In genomic region chr11:65634905-65635731, GRCh38 we compare ENCODE assay signal across 24 cellular contexts. TPM values are rescaled to one million over a fixed set of nuclear protein-coding genes. Genes with fewer than 3 reads are reported as not detected.
A peak's percentile ranks its signal among the peaks of the same experiment; 100 is the strongest.
DNase-seq lines count a peak whose midpoint lies in the region; ATAC-seq, FAIRE-seq and TF ChIP-seq lines count a peak whose summit lies in the region.
"Had no signal": no experiment of that assay in that cellular context is flagged by ENCODE, and none has a peak within 500 bp of the region (broad histone marks: within the 10 kb centered on the region; RNA-seq: fewer than 3 reads in every experiment).

No MANE protein-coding gene starts in this region.

- H3K9ac ChIP-seq in NT2/D1 (ENCODE audit: insufficient read length, low read depth), result peak overlapping the region; percentile 50

- H3K36me3 Mint-ChIP-seq in immature natural killer cell, result peaks cover 0 to 14% (median 0%) of the 10 kb centered on the region in 3 donors

- no peak overlapping the region for H3K4me3 ChIP-seq in NT2/D1 (ENCODE audit: insufficient read length, low read depth)
- H3K4me3 ChIP-seq: Peyer's patch, sigmoid colon, thoracic aorta had no signal

- H3K36me3 ChIP-seq in NT2/D1 (ENCODE audit: insufficient read depth, insufficient read length, low read length), result peaks cover 78% of the 10 kb centered on the region

- no peaks in the 10 kb centered on the region for H3K27me3 ChIP-seq in NT2/D1 (ENCODE audit: insufficient read depth, insufficient read length)
- H3K27me3 ChIP-seq: Peyer's patch, sigmoid colon had no signal

- H3K9me3 ChIP-seq in NT2/D1 (ENCODE audit: insufficient read depth, low read length), result no peaks in the 10 kb centered on the region
- H3K9me3 ChIP-seq: Peyer's patch, sigmoid colon, thoracic aorta had no signal

- DNase-seq in NCI-H2196 (lab: John Stamatoyannopoulos, UW; ENCODE audit: unreplicated experiment) (peak; percentile 13), NCI-H2196 treated with DMSO at 0.1 percent for 48 hours (lab: John Stamatoyannopoulos, UW; ENCODE audit: unreplicated experiment) (no peak), NT2/D1 (ENCODE audit: low read depth, low spot score) (no peak), immature natural killer cell (no peak), GM12892 (ENCODE audit: insufficient read length) (no peak)
- DNase-seq: activated CD4-positive, alpha-beta T cell treated with anti-CD3 and anti-CD28 coated beads, Interleukin-2, amount 50 U/mL, for 48 hours; activated CD4-positive, CD25-positive, alpha-beta regulatory T cell; activated gamma-delta T cell; H9; hypothalamus; NCI-H1092 treated with DMSO at 0.1 percent for 48 hours; NCI-H187; NCI-H2171 treated with DMSO at 0.1 percent for 48 hours; NCI-H526; Peyer's patch; sigmoid colon; stimulated activated naive CD8-positive, alpha-beta T cell treated with anti-CD3 and anti-CD28 coated beads, Interleukin-15, Interleukin-2, amounts not matched to agents 100 U/mL and 50 U/mL, for 24 hours had no signal

- H3K4me1 Mint-ChIP-seq in immature natural killer cell, result peaks cover 50 to 54% of the 10 kb centered on the region in 2 donors

- H3K9me3 Mint-ChIP-seq in immature natural killer cell, result no peaks in the 10 kb centered on the region
- H3K9me3 Mint-ChIP-seq: central memory CD8-positive, alpha-beta T cell; H9; memory B cell had no signal

- H3K27me3 Mint-ChIP-seq in immature natural killer cell (ENCODE audit: low read depth in 3 of 3), result peaks cover 23 to 29% (median 24%) of the 10 kb centered on the region in 3 donors
- H3K27me3 Mint-ChIP-seq: central memory CD8-positive, alpha-beta T cell; memory B cell; progenitor cell of endocrine pancreas had no signal

- FAIRE-seq in GM12892 (lab: Jason Lieb, UNC), result no peak
- FAIRE-seq: urothelium cell line had no signal

- no peak for TF ChIP-seq POLR2A in GM12892 (IDR thresholded peaks at IDR 0.05; ENCODE audit: low read depth, low read length)

- ATAC-seq in HG03460 (IDR thresholded peaks at IDR 0.05; ENCODE audit: unreplicated experiment), result no peak
- ATAC-seq: left lobe of liver; stimulated activated naive CD8-positive, alpha-beta T cell treated with anti-CD3 and anti-CD28 coated beads, Interleukin-15, Interleukin-2, amounts not matched to agents 100 U/mL and 50 U/mL, for 24 hours had no signal

- H3K27ac Mint-ChIP-seq in immature natural killer cell, result peak overlapping the region; percentile 71 to 98 (median 96)
- H3K27ac Mint-ChIP-seq: H9, memory B cell, progenitor cell of endocrine pancreas had no signal

- H3K4me3 Mint-ChIP-seq in immature natural killer cell, result peak overlapping the region in 3 of 5 donors; percentile 4 to 78 (median 26)
- H3K4me3 Mint-ChIP-seq: central memory CD8-positive, alpha-beta T cell; H9; memory B cell had no signal

- H3K4me1 ChIP-seq in NT2/D1 (ENCODE audit: insufficient read depth, insufficient read length), result peaks cover 16% of the 10 kb centered on the region

RNA-seq across cellular contexts. Expression of gene SIPA1, which starts 2.8 kb away (rescaled TPM):
- 100 to 1,000 TPM; 166 to 430 (median 222) TPM for polyA plus RNA-seq in immature natural killer cell
- 26.0 TPM for polyA plus RNA-seq in GM12892 (2012; ENCODE audit: missing spikeins)

RNA-seq across cellular contexts. Expression of gene PCNX3, which starts 19.5 kb away (rescaled TPM):
- 10 to 100 TPM in 1 of 3 donors, under 1 TPM in 2; 0.14 to 11.7 (median 0.89) TPM for polyA plus RNA-seq in immature natural killer cell
- 7.8 TPM for polyA plus RNA-seq in GM12892 (2012; ENCODE audit: missing spikeins)

RNA-seq across cellular contexts. Expression of gene MAP3K11, which starts 21.1 kb away (rescaled TPM):
- 10 to 100 TPM; 11.1 to 29.5 (median 12.3) TPM for polyA plus RNA-seq in immature natural killer cell
- 15.2 TPM for polyA plus RNA-seq in GM12892 (2012; ENCODE audit: missing spikeins)

RNA-seq across cellular contexts. Expression of gene RELA, which starts 27.6 kb away (rescaled TPM):
- 10 to 100 TPM; 38.5 to 88.4 (median 41.8) TPM for polyA plus RNA-seq in immature natural killer cell
- polyA plus RNA-seq in GM12892 (2012; ENCODE audit: missing spikeins), result 28.2 TPM

RNA-seq across cellular contexts. Expression of gene KCNK7, which starts 39.5 kb away (rescaled TPM):
- polyA plus RNA-seq in immature natural killer cell, result not detected
- not detected for polyA plus RNA-seq in GM12892 (2012; ENCODE audit: missing spikeins)
